ENCODE assay signal across 8 cellular contexts in genomic region chr10:110354322-110354766, GRCh38. TPM values are rescaled to one million over a fixed set of nuclear protein-coding genes. Genes with fewer than 3 reads are reported as not detected.
DNase-seq lines count a peak whose midpoint lies in the region; ATAC-seq lines count a peak whose summit lies in the region.

No MANE protein-coding gene starts in this region.

- DNase-seq in D341Med (ENCODE audit: low spot score): peak; percentile 71
- DNase-seq in HCEC 1CT: peak; percentile 84
- peak; percentile 34 for DNase-seq in NCI-H82 treated with DMSO at 0.1 percent for 48 hours (lab: John Stamatoyannopoulos, UW; ENCODE audit: unreplicated experiment)
- peak; percentile 90 for DNase-seq in activated CD8-positive, alpha-beta memory T cell treated with anti-CD3 and anti-CD28 coated beads for 24 hours
- DNase-seq in epidermal melanocyte (ENCODE audit: insufficient read length, low spot score): peak; percentile 72
- peak; percentile 81 for DNase-seq in mucosa of gallbladder (ENCODE audit: low spot score)
- peak; percentile 93 for DNase-seq in stimulated activated CD8-positive, alpha-beta memory T cell treated with anti-CD3 and anti-CD28 coated beads, Interleukin-4, amount 100 ng/mL, for 48 hours

- ATAC-seq in HG03571 (IDR thresholded peaks at IDR 0.05; ENCODE audit: unreplicated experiment): no peak

RNA-seq across cellular contexts. Expression of gene SMNDC1, which starts 49.6 kb away (rescaled TPM):
- total RNA-seq in mucosa of gallbladder: 26.6 TPM

Comparison
In these comparisons a context has a peak if more than half of its experiments do, and no peak if none do; other contexts are left out.
1. DNase-seq: peak in every context shown above with its lines; median percentile 93 in stimulated activated CD8-positive, alpha-beta memory T cell treated with anti-CD3 and anti-CD28 coated beads, Interleukin-4, amount 100 ng/mL, for 48 hours; 90 in activated CD8-positive, alpha-beta memory T cell treated with anti-CD3 and anti-CD28 coated beads for 24 hours; 84 in HCEC 1CT; 81 in mucosa of gallbladder; 72 in epidermal melanocyte; 71 in D341Med; 34 in NCI-H82 treated with DMSO at 0.1 percent for 48 hours.